In the genomic region with DNA sequence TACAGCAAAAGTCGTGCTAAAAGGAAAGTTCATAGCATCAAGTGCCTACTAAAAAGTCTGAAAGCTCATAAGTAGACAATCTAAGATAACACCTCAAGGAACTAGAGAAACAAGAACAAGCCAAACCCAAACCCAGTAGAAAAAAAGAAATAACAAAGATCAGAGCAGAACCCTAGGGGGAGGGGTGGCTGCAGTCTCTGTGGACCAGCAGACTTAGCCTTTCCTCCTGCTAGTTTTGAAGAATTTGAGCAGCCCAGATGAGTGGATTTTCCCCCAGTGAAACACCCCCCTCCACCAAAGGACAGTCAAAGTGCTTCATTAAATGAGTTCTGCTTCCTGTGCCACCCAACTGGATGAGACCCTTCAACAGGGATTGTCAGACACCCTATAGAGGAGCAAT, we compare ENCODE assay signal across 35 cellular contexts.
"Had no signal": no experiment of that assay in that cellular context is flagged by ENCODE, and none has a peak within 500 bp of the region (broad histone marks: within the 10 kb centered on the region; RNA-seq: fewer than 3 reads in every experiment).

No MANE protein-coding gene starts in this region.

- H3K4me3 Mint-ChIP-seq: activated B cell treated with CpG ODN at 0.5 μM for 24 hours; activated CD4-positive, alpha-beta memory T cell treated with anti-CD3 and anti-CD28 coated beads for 36 hours; activated CD4-positive, alpha-beta T cell treated with anti-CD3 and anti-CD28 coated beads, Interleukin-2, amount 10 ng/mL, durations not matched to agents 24 days and 14 days; activated CD8-positive, alpha-beta T cell treated with anti-CD3 and anti-CD28 coated beads for 36 hours; activated naive CD4-positive, alpha-beta T cell treated with anti-CD3 and anti-CD28 coated beads for 36 hours; activated naive CD8-positive, alpha-beta T cell treated with anti-CD3 and anti-CD28 coated beads for 36 hours; activated T-cell treated with anti-CD3 and anti-CD28 coated beads, Interleukin-2, amount 50 U/mL, for 4 hours; activated T-cell treated with anti-CD3 and anti-CD28 coated beads, Interleukin-2, amount 50 U/mL, for 72 hours; activated T-helper 1 cell treated with anti-CD3 and anti-CD28 coated beads, Interleukin-12 subunit alpha, Interleukin-12 subunit beta, Interleukin-2, Interleukin-4 antibody, amounts not matched to agents 30 ng/mL and 10 ng/mL and 1 ng/mL, durations not matched to agents 14 hours and 24 hours and 36 hours; activated T-helper 17 cell treated with anti-CD3 and anti-CD28 coated beads, Interleukin-2, amount 50 U/mL, for 72 hours; T-helper 1 cell treated with Interleukin-12 subunit alpha and Interleukin-12 subunit beta and Interleukin-4 antibody, amounts not matched to agents 30 μg/mL and 1 μg/mL, for 36 hours; T-helper 2 cell treated with Interferon-gamma antibody and Interleukin-4, amounts not matched to agents 5 μg/mL and 100 μg/mL, for 36 hours had no signal

- H3K27ac Mint-ChIP-seq: activated B cell treated with CpG ODN at 0.5 μM for 24 hours; activated CD4-positive, alpha-beta memory T cell treated with anti-CD3 and anti-CD28 coated beads for 36 hours; activated CD4-positive, alpha-beta T cell treated with anti-CD3 and anti-CD28 coated beads, Interleukin-2, amount 10 ng/mL, durations not matched to agents 24 days and 14 days; activated CD8-positive, alpha-beta T cell treated with anti-CD3 and anti-CD28 coated beads for 36 hours; activated naive CD4-positive, alpha-beta T cell treated with anti-CD3 and anti-CD28 coated beads for 36 hours; activated naive CD4-positive, alpha-beta T cell treated with anti-CD3 and anti-CD28 coated beads, Interleukin-2, amount 50 U/mL, for 72 hours; activated naive CD8-positive, alpha-beta T cell treated with anti-CD3 and anti-CD28 coated beads for 36 hours; activated T-helper 1 cell treated with anti-CD3 and anti-CD28 coated beads, Interleukin-12 subunit alpha, Interleukin-12 subunit beta, Interleukin-2, Interleukin-4 antibody, amounts not matched to agents 30 ng/mL and 10 ng/mL and 1 ng/mL, durations not matched to agents 14 hours and 24 hours and 36 hours; activated T-helper 17 cell treated with anti-CD3 and anti-CD28 coated beads, Interleukin-2, amount 50 U/mL, for 72 hours; T-helper 1 cell treated with Interleukin-12 subunit alpha and Interleukin-12 subunit beta and Interleukin-4 antibody, amounts not matched to agents 30 μg/mL and 1 μg/mL, for 36 hours; T-helper 2 cell treated with Interferon-gamma antibody and Interleukin-4, amounts not matched to agents 5 μg/mL and 100 μg/mL, for 36 hours had no signal

- H3K27ac ChIP-seq: adrenal gland, brain microvascular endothelial cell, breast epithelium, VCaP had no signal

- H3K27me3 ChIP-seq: adrenal gland, body of pancreas, brain microvascular endothelial cell, breast epithelium had no signal

- H3K27me3 Mint-ChIP-seq: activated B cell treated with CpG ODN at 0.5 μM for 24 hours; activated CD4-positive, alpha-beta memory T cell treated with anti-CD3 and anti-CD28 coated beads for 36 hours; activated CD4-positive, alpha-beta T cell treated with anti-CD3 and anti-CD28 coated beads, Interleukin-2, amount 10 ng/mL, durations not matched to agents 24 days and 14 days; activated CD8-positive, alpha-beta T cell treated with anti-CD3 and anti-CD28 coated beads for 36 hours; activated naive CD8-positive, alpha-beta T cell treated with anti-CD3 and anti-CD28 coated beads for 36 hours; activated T-helper 17 cell treated with anti-CD3 and anti-CD28 coated beads, Interleukin-2, amount 50 U/mL, for 72 hours had no signal

- H3K9me3 ChIP-seq: adrenal gland, body of pancreas, breast epithelium had no signal

- H3K36me3 ChIP-seq: adrenal gland, brain microvascular endothelial cell, breast epithelium had no signal

- H3K4me1 ChIP-seq: breast epithelium had no signal

- H3K4me3 ChIP-seq: adrenal gland, body of pancreas, breast epithelium had no signal

- ATAC-seq: activated CD8-positive, alpha-beta T cell treated with anti-CD3 and anti-CD28 coated beads for 36 hours; activated naive CD4-positive, alpha-beta T cell treated with anti-CD3 and anti-CD28 coated beads, Interleukin-2, amount 50 U/mL, for 72 hours; activated T-cell treated with anti-CD3 and anti-CD28 coated beads, Interleukin-2, amount 50 U/mL, for 4 hours; activated T-cell treated with anti-CD3 and anti-CD28 coated beads, Interleukin-2, amount 50 U/mL, for 72 hours; activated T-helper 17 cell treated with anti-CD3 and anti-CD28 coated beads, Interleukin-2, amount 50 U/mL, for 72 hours; body of pancreas had no signal

- DNase-seq: activated B cell treated with CpG ODN at 0.5 μM for 24 hours; activated CD4-positive, alpha-beta memory T cell treated with anti-CD3 and anti-CD28 coated beads for 36 hours; activated CD4-positive, alpha-beta T cell treated with anti-CD3 and anti-CD28 coated beads for 4 hours; activated CD4-positive, alpha-beta T cell treated with anti-CD3 and anti-CD28 coated beads, Interleukin-2, amount 10 ng/mL, durations not matched to agents 24 days and 14 days; activated CD4-positive, alpha-beta T cell treated with anti-CD3 and anti-CD28 coated beads, Interleukin-2, amount 50 U/mL, for 1 hour; activated CD4-positive, alpha-beta T cell treated with anti-CD3 and anti-CD28 coated beads, Interleukin-2, amount 50 U/mL, for 4 hours; activated CD4-positive, CD25-positive, alpha-beta regulatory T cell treated with anti-CD3 and anti-CD28 coated beads, Interleukin-2, amount 50 U/mL, for 72 hours; activated CD8-positive, alpha-beta memory T cell treated with anti-CD3 and anti-CD28 coated beads, Interleukin-2, amount 50 U/mL, for 4 hours; activated CD8-positive, alpha-beta T cell treated with anti-CD3 and anti-CD28 coated beads for 36 hours; activated effector memory CD4-positive, alpha-beta T cell treated with anti-CD3 and anti-CD28 coated beads, Interleukin-2, amount 50 U/mL, for 16 hours; activated gamma-delta T cell treated with Interleukin-2 at 50 U/mL for 16 hours; activated naive CD4-positive, alpha-beta T cell; activated naive CD4-positive, alpha-beta T cell treated with anti-CD3 and anti-CD28 coated beads for 36 hours; activated naive CD4-positive, alpha-beta T cell treated with anti-CD3 and anti-CD28 coated beads, Interleukin-2, amount 50 U/mL, for 16 hours; activated naive CD8-positive, alpha-beta T cell treated with anti-CD3 and anti-CD28 coated beads for 36 hours; activated T-cell treated with anti-CD3 and anti-CD28 coated beads for 4 hours; activated T-cell treated with anti-CD3 and anti-CD28 coated beads, Interleukin-2, amount 50 U/mL, for 1 hour; activated T-cell treated with anti-CD3 and anti-CD28 coated beads, Interleukin-2, amount 50 U/mL, for 4 hours; activated T-cell treated with anti-CD3 and anti-CD28 coated beads, Interleukin-2, amount 50 U/mL, for 72 hours; adrenal gland; amniotic stem cell; aorta; body of pancreas; brain microvascular endothelial cell; central memory CD4-positive, alpha-beta T cell; T-helper 1 cell; T-helper 2 cell; T-helper 9 cell had no signal
